1 cellular context compared by ENCODE assay signal in genomic region chr7:100573691-100574361, GRCh38.
TF ChIP-seq lines count a peak whose summit lies in the region.

TSS of gene SAP25 (minus strand) at chr7:100573900. CDS start at chr7:100573742, 158 bp downstream.

TF ChIP-seq in HepG2, 621 proteins besides CTCF, POLR2A, EP300 and RAD21 (continued from another document):
- no peak for TF ChIP-seq PBX3 (CRISPR knock-in tag; IDR thresholded peaks at IDR 0.05; ENCODE audit: borderline replicate concordance)
- no peak for TF ChIP-seq ZNF496 (CRISPR knock-in tag; IDR thresholded peaks at IDR 0.05; ENCODE audit: insufficient replicate concordance)
- peak; percentile 45 for TF ChIP-seq ZNF687 (CRISPR knock-in tag; IDR thresholded peaks at IDR 0.05)
- no peak for TF ChIP-seq TP53 (CRISPR knock-in tag; conservative IDR thresholded peaks at IDR 0.05)
- no peak for TF ChIP-seq JDP2 (CRISPR knock-in tag; IDR thresholded peaks at IDR 0.05; ENCODE audit: borderline replicate concordance)
- TF ChIP-seq ZNF841 (CRISPR knock-in tag; IDR thresholded peaks at IDR 0.05; ENCODE audit: borderline replicate concordance), result no peak
- TF ChIP-seq ZBTB7A (CRISPR knock-in tag; IDR thresholded peaks at IDR 0.05), result no peak
- TF ChIP-seq ZNF501 (CRISPR knock-in tag; IDR thresholded peaks at IDR 0.05), result no peak
- TF ChIP-seq ZNF619 (CRISPR knock-in tag; IDR thresholded peaks at IDR 0.05), result no peak
- TF ChIP-seq ATF7 (IDR thresholded peaks at IDR 0.05), result no peak
- no peak for TF ChIP-seq ATF7 (CRISPR knock-in tag; IDR thresholded peaks at IDR 0.05)
- no peak for TF ChIP-seq ATF5 (CRISPR knock-in tag; IDR thresholded peaks at IDR 0.05; ENCODE audit: low read depth)
- no peak for TF ChIP-seq FOXJ3 (CRISPR knock-in tag; IDR thresholded peaks at IDR 0.05; ENCODE audit: borderline replicate concordance)
- TF ChIP-seq TCF7 (IDR thresholded peaks at IDR 0.05; ENCODE audit: low read depth), result no peak
- peak; percentile 39 for TF ChIP-seq RBFOX2 (IDR thresholded peaks at IDR 0.05; ENCODE audit: low read depth, low read length)
- TF ChIP-seq PTBP1 (IDR thresholded peaks at IDR 0.05; ENCODE audit: low read depth, low read length, poor library complexity, severe bottlenecking), result peak; percentile 51
